9 cellular contexts compared by ENCODE assay signal in genomic region chrX:13005671-13006473, GRCh38. TPM values are rescaled to one million over a fixed set of nuclear protein-coding genes. Genes with fewer than 3 reads are reported as not detected.
DNase-seq lines count a peak whose midpoint lies in the region; ATAC-seq, FAIRE-seq and TF ChIP-seq lines count a peak whose summit lies in the region.
"Had no signal": no experiment of that assay in that cellular context is flagged by ENCODE, and none has a peak within 500 bp of the region (broad histone marks: within the 10 kb centered on the region; RNA-seq: fewer than 3 reads in every experiment).

No MANE protein-coding gene starts in this region.

- FAIRE-seq in pancreas (lab: Jason Lieb, UNC) = no peak

- H3K36me3 Mint-ChIP-seq in activated T-cell treated with anti-CD3 and anti-CD28 coated beads, Interleukin-2, amount 50 U/mL, for 4 hours (ENCODE audit: insufficient read depth) = no peaks in the 10 kb centered on the region
- no peaks in the 10 kb centered on the region for H3K36me3 Mint-ChIP-seq in activated B cell treated with CpG ODN at 0.5 μM for 24 hours (ENCODE audit: low read depth)

- WGBS in pancreas, 2 donors = 38 to 52% methylated on average over 9 of the region's 9 CpGs

- no peaks in the 10 kb centered on the region for H3K27me3 Mint-ChIP-seq in activated T-cell treated with anti-CD3 and anti-CD28 coated beads, Interleukin-2, amount 50 U/mL, for 4 hours (ENCODE audit: low read depth)
- H3K27me3 Mint-ChIP-seq in activated B cell treated with CpG ODN at 0.5 μM for 24 hours = no peaks in the 10 kb centered on the region

- H3K4me3 ChIP-seq in pancreas = no peak overlapping the region

- intact Hi-C loops in activated B cell treated with CpG ODN at 0.5 μM for 24 hours (cut with micrococcal nuclease) (loop anchor here (1.0 kb wide), 3 partner anchors 7 to 85 kb away; no protein-coding TSS in a partner anchor), pancreas (cut with DNase I) (no loop called here)

- peaks cover 0 to 38% (median 9%) of the 10 kb centered on the region in 3 donors for H3K4me1 ChIP-seq in pancreas

- CTCF ChIA-PET in activated B cell treated with CpG ODN at 0.5 μM for 24 hours (lab: Charles Lee) = interaction anchor here (0.6 to 3.2 kb wide), 7 partner anchors 13 to 482 kb away, joined by 3 to 21 read pairs (median 4); partner anchors contain the start of gene TMSB4X

- H3K36me3 ChIP-seq in pancreas = no peaks in the 10 kb centered on the region

- H3K27ac ChIP-seq in pancreas = peak overlapping the region in 1 of 4 donors; percentile 44

- H3K9me3 Mint-ChIP-seq in activated T-cell treated with anti-CD3 and anti-CD28 coated beads, Interleukin-2, amount 50 U/mL, for 4 hours = no peaks in the 10 kb centered on the region
- H3K9me3 Mint-ChIP-seq in activated B cell treated with CpG ODN at 0.5 μM for 24 hours = no peaks in the 10 kb centered on the region

- H3K4me1 Mint-ChIP-seq in activated T-cell treated with anti-CD3 and anti-CD28 coated beads, Interleukin-2, amount 50 U/mL, for 4 hours (ENCODE audit: low read depth) = peaks cover 68% of the 10 kb centered on the region
- H3K4me1 Mint-ChIP-seq in activated B cell treated with CpG ODN at 0.5 μM for 24 hours = peaks cover 80% of the 10 kb centered on the region

- no peak for DNase-seq in activated T-cell treated with anti-CD3 and anti-CD28 coated beads, Interleukin-2, amount 50 U/mL, for 4 hours
- no peak for DNase-seq in activated T-cell treated with anti-CD3 and anti-CD28 coated beads, Interleukin-2, amount 50 U/mL, for 48 hours
- DNase-seq in activated B cell treated with CpG ODN at 0.5 μM for 24 hours = no peak
- peak in 3 of 6 donors; percentile 37 to 58 (median 43) for DNase-seq in pancreas
- DNase-seq in NCI-H69 (lab: John Stamatoyannopoulos, UW) = no peak
- no peak for DNase-seq in NK-92 (lab: John Stamatoyannopoulos, UW; ENCODE audit: unreplicated experiment)
- no peak for DNase-seq in SW 1271 (lab: John Stamatoyannopoulos, UW)

- POLR2A ChIA-PET in activated B cell treated with CpG ODN at 0.5 μM for 24 hours (lab: Charles Lee) = interaction anchor here (0.6 to 30.2 kb wide), 19 partner anchors 8 to 1215 kb away, joined by 3 to 836 read pairs (median 5); partner anchors contain the start of gene TMSB4X

- ATAC-seq in activated T-cell treated with anti-CD3 and anti-CD28 coated beads, Interleukin-2, amount 50 U/mL, for 4 hours = peak; percentile 65 to 66
- ATAC-seq in HG03095 (IDR thresholded peaks at IDR 0.05; ENCODE audit: unreplicated experiment) (peak; percentile 58), activated B cell treated with CpG ODN at 0.5 μM for 24 hours (ENCODE audit: low read depth) (peak; percentile 61), pancreas (peak; percentile 33 to 46 (median 38))

- H3K4me3 Mint-ChIP-seq in activated T-cell treated with anti-CD3 and anti-CD28 coated beads, Interleukin-2, amount 50 U/mL, for 4 hours = peak overlapping the region; percentile 82
- peak overlapping the region; percentile 84 for H3K4me3 Mint-ChIP-seq in activated B cell treated with CpG ODN at 0.5 μM for 24 hours

- no peaks in the 10 kb centered on the region for H3K9me3 ChIP-seq in pancreas

- peak overlapping the region; percentile 97 for H3K27ac Mint-ChIP-seq in activated B cell treated with CpG ODN at 0.5 μM for 24 hours

- H3K27me3 ChIP-seq in pancreas = no peaks in the 10 kb centered on the region

- TF ChIP-seq CTCF in activated B cell treated with CpG ODN at 0.5 μM for 24 hours (IDR thresholded peaks at IDR 0.05) (no peak), pancreas (IDR thresholded peaks at IDR 0.05) (no peak)

RNA-seq across cellular contexts. Expression of gene TMSB4X, which starts 31.0 kb away (rescaled TPM):
- 1,000 to 10,000 TPM; 1,344 to 1,576 (median 1,475) TPM for total RNA-seq in activated T-cell treated with anti-CD3 and anti-CD28 coated beads, Interleukin-2, amount 50 U/mL, for 4 hours
- total RNA-seq in activated B cell treated with CpG ODN at 0.5 μM for 24 hours (5,922 and 6,273 TPM in 2 replicates), pancreas (1,000 to 10,000 TPM in 2 of 6 donors, 100 to 1,000 TPM in 4; 460 to 1,697 (median 685) TPM)
- polyA plus RNA-seq in pancreas = 1,000 to 10,000 TPM; 2,074 to 2,276 TPM

RNA-seq across cellular contexts. Expression of gene FAM9C, which starts 38.5 kb away (rescaled TPM):
- not detected for total RNA-seq in activated T-cell treated with anti-CD3 and anti-CD28 coated beads, Interleukin-2, amount 50 U/mL, for 4 hours
- total RNA-seq in activated B cell treated with CpG ODN at 0.5 μM for 24 hours (not detected in 2 replicates), pancreas (not detected)
- polyA plus RNA-seq in pancreas = not detected
- total RNA-seq: liver had no signal
- polyA plus RNA-seq: liver had no signal
